ENCODE assay signal across 23 cellular contexts in genomic region chr1:43068911-43069310, GRCh38.
DNase-seq lines count a peak whose midpoint lies in the region; ATAC-seq, FAIRE-seq and TF ChIP-seq lines count a peak whose summit lies in the region.
"Had no signal": no experiment of that assay in that cellular context is flagged by ENCODE, and none has a peak within 500 bp of the region (broad histone marks: within the 10 kb centered on the region; RNA-seq: fewer than 3 reads in every experiment).

No MANE protein-coding gene starts in this region.

- H4K20me1 ChIP-seq in IMR-90 (ENCODE audit: insufficient read depth, low read length) (no peaks in the 10 kb centered on the region), H1 (replicated peaks in 1 of 2; ENCODE audit: control insufficient read depth in 1 of 2, insufficient read depth in 2 of 2, low read length in 2 of 2) (no peaks in the 10 kb centered on the region)

- H3K9ac ChIP-seq in IMR-90 (ENCODE audit: low read depth, low read length), result no peak overlapping the region
- no peak overlapping the region for H3K9ac ChIP-seq in H1 (replicated peaks in 1 of 4; ENCODE audit: extremely low read depth in 1 of 4, low read depth in 3 of 4, low read length in 3 of 4)

- H2BK120ac ChIP-seq in IMR-90 (ENCODE audit: low read depth, low read length) (0 out of 2 replicates have a peak overlapping the region, but pooled peaks have one; percentile 80), H1 (replicated peaks; ENCODE audit: low read depth, low read length) (peak overlapping the region; percentile 38)

- H3K36me3 ChIP-seq in ACC112 (ENCODE audit: insufficient read depth, low read length), result no peaks in the 10 kb centered on the region
- H3K36me3 ChIP-seq in IMR-90 (ENCODE audit: control insufficient read depth, insufficient read depth, low read length), result no peaks in the 10 kb centered on the region
- no peaks in the 10 kb centered on the region for H3K36me3 ChIP-seq in H1 (ENCODE audit: control insufficient read depth in 2 of 4, insufficient read depth in 4 of 4, low read length in 3 of 4)
- no peaks in the 10 kb centered on the region for H3K36me3 ChIP-seq in MG63
- H3K36me3 ChIP-seq: colonic mucosa, prostate gland had no signal

- no peaks in the 10 kb centered on the region for H3K9me3 Mint-ChIP-seq in nephron
- no peaks in the 10 kb centered on the region for H3K9me3 Mint-ChIP-seq in stimulated activated effector memory CD8-positive, alpha-beta T cell treated with anti-CD3 and anti-CD28 coated beads, Interleukin-12 subunit alpha, Interleukin-12 subunit beta, amount 100 ng/mL, for 72 hours
- H3K9me3 Mint-ChIP-seq: nephron progenitor cell had no signal

- peak overlapping the region; percentile 100 for H2BK12ac ChIP-seq in H1 (ENCODE audit: low read depth, low read length)

- WGBS in IMR-90 (ENCODE audit: extremely low coverage in 2 of 2, insufficient read length in 1 of 2), 2 experiments, result no CpG with 5 or more reads among the region's 6 CpGs
- WGBS in H1 (ENCODE audit: extremely low coverage in 1 of 2, insufficient coverage in 1 of 2, insufficient read length in 1 of 2, insufficient replicate concordance in 2 of 2, low coverage in 1 of 2, low lambda C conversion rate in 2 of 2, missing lambda C conversion rate in 1 of 2), 2 experiments, result 84% methylated on average over 6 of the region's 6 CpGs; no CpG with 5 or more reads in 1 of the 2 experiments

- no peak overlapping the region for H3K56ac ChIP-seq in IMR-90 (ENCODE audit: extremely low read depth, insufficient read depth, low read length)
- no peak overlapping the region for H3K56ac ChIP-seq in H1 (replicated peaks; ENCODE audit: insufficient read length, low read depth, low read length)

- H4K8ac ChIP-seq in IMR-90 (ENCODE audit: low read depth in 2 of 2, low read length in 2 of 2) (peak overlapping the region in 1 of 2 experiments; percentile 46; a peak in 1 of 4 replicates), H1 (ENCODE audit: extremely low read depth, insufficient read depth, low read length) (0 out of 2 replicates have a peak overlapping the region, but pooled peaks have one; percentile 19)

- H3K79me1 ChIP-seq in IMR-90 (ENCODE audit: low read depth in 1 of 2, low read length in 2 of 2) (peaks cover 0 to 3% of the 10 kb centered on the region in 2 experiments; a peak in 1 of 4 replicates), H1 (ENCODE audit: low read depth, low read length) (no peaks in the 10 kb centered on the region)

- no peak for ATAC-seq in IMR-90 (ENCODE audit: low read depth)
- no peak for ATAC-seq in stimulated activated effector memory CD8-positive, alpha-beta T cell treated with anti-CD3 and anti-CD28 coated beads, Interleukin-12 subunit alpha, Interleukin-12 subunit beta, amount 100 ng/mL, for 72 hours
- ATAC-seq: GM12878 had no signal

- peaks cover 5% of the 10 kb centered on the region for H3K9me1 ChIP-seq in IMR-90 (ENCODE audit: insufficient read depth, low read length)

- H2AFZ ChIP-seq in ACC112 (ENCODE audit: low read length, unreplicated experiment), result peak overlapping the region; percentile 52
- peak overlapping the region; percentile 2 for H2AFZ ChIP-seq in IMR-90 (replicated peaks; ENCODE audit: low read length, poor library complexity)
- no peak overlapping the region for H2AFZ ChIP-seq in H1 (ENCODE audit: low read length)

- dilution Hi-C loops in IMR-90 (cut with HindIII; ENCODE audit: low sequenced_read_pairs, unreplicated experiment), result no loop called here

- no peak overlapping the region for H2BK20ac ChIP-seq in IMR-90 (ENCODE audit: low read depth, low read length)
- H2BK20ac ChIP-seq in H1 (ENCODE audit: low read length), result peak overlapping the region; percentile 98

- H3K23me2 ChIP-seq in H1 (ENCODE audit: low read depth, low read length), result no peaks in the 10 kb centered on the region; the same call in 1 of the 2 replicates

- H3K4me1 Mint-ChIP-seq in nephron, result peaks cover 16% of the 10 kb centered on the region
- H3K4me1 Mint-ChIP-seq in stimulated activated effector memory CD8-positive, alpha-beta T cell treated with anti-CD3 and anti-CD28 coated beads, Interleukin-12 subunit alpha, Interleukin-12 subunit beta, amount 100 ng/mL, for 72 hours, result peaks cover 11% of the 10 kb centered on the region

- H3K9me3 ChIP-seq in IMR-90 (ENCODE audit: control insufficient read depth, insufficient read depth, low read length) (no peaks in the 10 kb centered on the region), H1 (ENCODE audit: insufficient read depth in 2 of 2, low read depth in 1 of 2, low read length in 1 of 2) (no peaks in the 10 kb centered on the region), MG63 (no peaks in the 10 kb centered on the region)
- H3K9me3 ChIP-seq: colonic mucosa, prostate gland had no signal

- TF ChIP-seq POLR2A in IMR-90 (IDR thresholded peaks at IDR 0.05; ENCODE audit: low read depth, low read length), result no peak
- no peak for TF ChIP-seq POLR2A in H1 (IDR thresholded peaks at IDR 0.05; ENCODE audit: control extremely low read depth in 1 of 2, low read depth in 2 of 2, low read length in 2 of 2)

- POLR2A ChIA-PET in IMR-90 (lab: Charles Lee; ENCODE audit: unreplicated experiment), result no interaction called here
- POLR2A ChIA-PET in H1 (lab: Charles Lee; ENCODE audit: partially characterized antibody), result interaction anchor here (1.9 kb wide), 1 partner anchor 61 kb away, joined by 11 read pairs; no protein-coding TSS in a partner anchor

- intact Hi-C loops in IMR-90 (cut with micrococcal nuclease), result no loop called here

- H2AK5ac ChIP-seq in IMR-90 (ENCODE audit: low read depth, low read length), result peak overlapping the region; percentile 2; the same call in 1 of the 2 replicates
- peak overlapping the region; percentile 90; the same call in 1 of the 2 replicates for H2AK5ac ChIP-seq in H1 (ENCODE audit: low read depth, low read length)

- H3K27me3 ChIP-seq in ACC112 (ENCODE audit: insufficient read depth, low read length) (0 out of 2 replicates have a peak, but pooled peaks cover 12% of the 10 kb centered on the region), IMR-90 (ENCODE audit: control insufficient read depth, insufficient read depth, low read length) (0 out of 2 replicates have a peak, but pooled peaks cover 1% of the 10 kb centered on the region), H1 (replicated peaks in 1 of 4; ENCODE audit: control insufficient read depth in 3 of 4, extremely low read depth in 1 of 4, insufficient read depth in 3 of 4, low read length in 3 of 4) (peaks cover 0 to 4% (median 2%) of the 10 kb centered on the region in 4 experiments; a peak in 5 of 7 replicates), MG63 (no peaks in the 10 kb centered on the region)
- H3K27me3 ChIP-seq: colonic mucosa had no signal

- H3K4me1 ChIP-seq in ACC112 (ENCODE audit: control insufficient read depth, insufficient read depth, low read length, unreplicated experiment), result no peaks in the 10 kb centered on the region
- H3K4me1 ChIP-seq in IMR-90 (ENCODE audit: control insufficient read depth, insufficient read depth, low read length), result peaks cover 13% of the 10 kb centered on the region
- H3K4me1 ChIP-seq in H1 (replicated peaks in 1 of 4; ENCODE audit: control insufficient read depth in 3 of 4, insufficient read depth in 4 of 4, low read length in 3 of 4), result peaks cover 0 to 27% (median 19%) of the 10 kb centered on the region in 4 experiments; a peak in 6 of 7 replicates
- H3K4me1 ChIP-seq: colonic mucosa, prostate gland had no signal

- peak overlapping the region; percentile 93 to 98 (median 97) for H3K27ac Mint-ChIP-seq in nephron
- no peak overlapping the region for H3K27ac Mint-ChIP-seq in stimulated activated effector memory CD8-positive, alpha-beta T cell treated with anti-CD3 and anti-CD28 coated beads, Interleukin-12 subunit alpha, Interleukin-12 subunit beta, amount 100 ng/mL, for 72 hours

- H3K23ac ChIP-seq in IMR-90 (ENCODE audit: low read depth, low read length) (no peak overlapping the region), H1 (ENCODE audit: insufficient read length) (no peak overlapping the region)

- H3K4ac ChIP-seq in IMR-90 (ENCODE audit: low read depth, low read length) (no peak overlapping the region; the same call in 1 of the 2 replicates), H1 (replicated peaks; ENCODE audit: insufficient read length, low read depth, low read length) (peak overlapping the region; percentile 24)

- no peaks in the 10 kb centered on the region for H3K79me2 ChIP-seq in ACC112 (ENCODE audit: control insufficient read depth, insufficient read depth, low read length, unreplicated experiment)
- no peaks in the 10 kb centered on the region for H3K79me2 ChIP-seq in H1 (ENCODE audit: control insufficient read depth in 1 of 2, insufficient read depth in 2 of 2, low read length in 2 of 2)

- H3K4me3 ChIP-seq in ACC112 (ENCODE audit: low read depth, low read length) (no peak overlapping the region), IMR-90 (ENCODE audit: insufficient read depth, low read depth, low read length) (no peak overlapping the region), H1 (ENCODE audit: extremely low read depth in 1 of 4, insufficient read depth in 2 of 4, low read depth in 3 of 4, low read length in 4 of 4) (no peak overlapping the region), MG63 (no peak overlapping the region)
- H3K4me3 ChIP-seq: GM12878 had no signal

- H3K18ac ChIP-seq in IMR-90 (ENCODE audit: low read depth, low read length) (no peak overlapping the region), H1 (ENCODE audit: extremely low read depth, low read length) (peak overlapping the region; percentile 97; the same call in 1 of the 2 replicates)

- TF ChIP-seq RAD21 in IMR-90 (IDR thresholded peaks at IDR 0.05; ENCODE audit: low read length), result no peak
- TF ChIP-seq RAD21 in H1 (IDR thresholded peaks at IDR 0.05 in 1 of 2, conservative IDR thresholded peaks at IDR 0.05 in 1 of 2; ENCODE audit: low read depth in 2 of 2, low read length in 2 of 2), result peak in 1 of 2 experiments; percentile 16; a peak in 1 of 4 replicates

- no peak for TF ChIP-seq EP300 in H1 (IDR thresholded peaks at IDR 0.05; ENCODE audit: borderline replicate concordance in 1 of 2, low read depth in 2 of 2, low read length in 2 of 2)

- H4K91ac ChIP-seq in IMR-90 (ENCODE audit: insufficient read depth, low read depth, low read length) (no peak overlapping the region; the same call in 1 of the 2 replicates), H1 (replicated peaks; ENCODE audit: insufficient read length, low read length) (peak overlapping the region; percentile 9)

- no peaks in the 10 kb centered on the region for H3K36me3 Mint-ChIP-seq in nephron (ENCODE audit: low read depth)
- no peaks in the 10 kb centered on the region for H3K36me3 Mint-ChIP-seq in stimulated activated effector memory CD8-positive, alpha-beta T cell treated with anti-CD3 and anti-CD28 coated beads, Interleukin-12 subunit alpha, Interleukin-12 subunit beta, amount 100 ng/mL, for 72 hours

- FAIRE-seq in H1 (lab: Jason Lieb, UNC), result no peak
- FAIRE-seq: endothelial cell of umbilical vein, GM12878, islet of Langerhans had no signal

- TF ChIP-seq CTCF in IMR-90 (conservative IDR thresholded peaks at IDR 0.05; ENCODE audit: low read depth, low read length), result no peak
- TF ChIP-seq CTCF in H1 (IDR thresholded peaks at IDR 0.05; ENCODE audit: control extremely low read depth in 1 of 3, insufficient read depth in 1 of 3, low read depth in 1 of 3, low read length in 3 of 3), result no peak
- TF ChIP-seq CTCF in nephron (IDR thresholded peaks at IDR 0.05; ENCODE audit: unreplicated experiment in 3 of 3), result no peak

- peak overlapping the region; percentile 9; the same call in 2 of the 3 replicates for H2BK15ac ChIP-seq in IMR-90 (ENCODE audit: low read depth, low read length)
- no peak overlapping the region for H2BK15ac ChIP-seq in H1 (ENCODE audit: low read length)

- H2AK9ac ChIP-seq in IMR-90 (replicated peaks; ENCODE audit: low read depth, low read length, poor library complexity), result peak overlapping the region; percentile 16

- H3K27ac ChIP-seq in ACC112 (ENCODE audit: low read depth, low read length) (no peak overlapping the region), IMR-90 (ENCODE audit: insufficient read depth, low read length) (no peak overlapping the region), H1 (ENCODE audit: low read depth, low read length) (no peak overlapping the region)
- H3K27ac ChIP-seq: colonic mucosa, prostate gland had no signal

- H4K5ac ChIP-seq in IMR-90 (ENCODE audit: low read depth, low read length) (peak overlapping the region; percentile 81), H1 (ENCODE audit: insufficient read length, low read depth, low read length) (no peak overlapping the region)

- H2BK5ac ChIP-seq in IMR-90 (ENCODE audit: low read depth, low read length, poor library complexity, severe bottlenecking), result no peak overlapping the region
- peak overlapping the region; percentile 87; the same call in 1 of the 2 replicates for H2BK5ac ChIP-seq in H1 (ENCODE audit: low read depth, low read length)

- DNase-seq in IMR-90 (no peak), H1 (ENCODE audit: low read depth in 1 of 2, low spot score in 2 of 2) (no peak), MG63 (no peak), AML-193 (lab: John Stamatoyannopoulos, UW) (no peak), NCI-H2081 treated with DMSO at 0.1 percent for 48 hours (lab: John Stamatoyannopoulos, UW) (no peak)
- no peak for DNase-seq in stimulated activated effector memory CD8-positive, alpha-beta T cell treated with anti-CD3 and anti-CD28 coated beads, Interleukin-12 subunit alpha, Interleukin-12 subunit beta, amount 100 ng/mL, for 72 hours (ENCODE audit: low spot score in 2 of 2)
- DNase-seq: activated CD4-positive, alpha-beta T cell treated with anti-CD3 and anti-CD28 coated beads, Interleukin-2, amount 50 U/mL, for 4 hours; activated naive CD4-positive, alpha-beta T cell treated with anti-CD3 and anti-CD28 coated beads, Interleukin-2, amount 50 U/mL, for 16 hours; colonic mucosa; DMS153; Karpas-422; mammary epithelial cell; NCI-H1092; NCI-H526 treated with DMSO at 0.1 percent for 48 hours; nephron progenitor cell; SHP77 treated with DMSO at 0.1 percent for 48 hours; stimulated activated CD8-positive, alpha-beta memory T cell treated with anti-CD3 and anti-CD28 coated beads, Interleukin-4, amount 100 ng/mL, for 48 hours had no signal

- H3K4me2 ChIP-seq in IMR-90 (ENCODE audit: low read depth, low read length), result no peak overlapping the region
- 0 out of 4 replicates have a peak overlapping the region, but pooled peaks of 1 of the 2 experiments have one; percentile 9 for H3K4me2 ChIP-seq in H1 (ENCODE audit: insufficient read depth in 1 of 2, low read depth in 2 of 2, low read length in 2 of 2)

- in situ Hi-C loops in IMR-90 (cut with MboI; ENCODE audit: low sequenced_read_pairs), result loop anchor here (5.0 kb wide), 1 partner anchor 147 kb away; no protein-coding TSS in a partner anchor

- H3K14ac ChIP-seq in IMR-90 (replicated peaks; ENCODE audit: low read depth, low read length), result no peak overlapping the region
- H3K14ac ChIP-seq in H1 (ENCODE audit: insufficient read length), result no peak overlapping the region

- BruUV-seq in IMR-90 (replicated peaks; lab: Mats Ljungman, UMichigan), result no TSS peak

- CTCF ChIA-PET in IMR-90 (lab: Yijun Ruan, JAX), result no interaction called here
- CTCF ChIA-PET in H1 (lab: Charles Lee; ENCODE audit: partially characterized antibody), result interaction anchor here (2.1 to 12.1 kb wide), 3 partner anchors 137 to 154 kb away, joined by 8 to 353 read pairs (median 136); no protein-coding TSS in a partner anchor

- no peak overlapping the region for H3K4me3 Mint-ChIP-seq in nephron
- H3K4me3 Mint-ChIP-seq in stimulated activated effector memory CD8-positive, alpha-beta T cell treated with anti-CD3 and anti-CD28 coated beads, Interleukin-12 subunit alpha, Interleukin-12 subunit beta, amount 100 ng/mL, for 72 hours, result no peak overlapping the region
- H3K4me3 Mint-ChIP-seq: nephron progenitor cell had no signal

- H3K27me3 Mint-ChIP-seq in nephron (ENCODE audit: low read depth), result peaks cover 3% of the 10 kb centered on the region
